20 cellular contexts compared by ENCODE assay signal in genomic region chr3:56624725-56625124, GRCh38. TPM values are rescaled to one million over a fixed set of nuclear protein-coding genes. Genes with fewer than 3 reads are reported as not detected.
A peak's percentile ranks its signal among the peaks of the same experiment; 100 is the strongest.
DNase-seq lines count a peak whose midpoint lies in the region; ATAC-seq, FAIRE-seq and TF ChIP-seq lines count a peak whose summit lies in the region.
"Had no signal": no experiment of that assay in that cellular context is flagged by ENCODE, and none has a peak within 500 bp of the region (broad histone marks: within the 10 kb centered on the region; RNA-seq: fewer than 3 reads in every experiment).

No MANE protein-coding gene starts in this region.

- POLR2A ChIA-PET in activated CD4-positive, alpha-beta T cell treated with anti-CD3 and anti-CD28 coated beads for 36 hours (lab: Charles Lee) = no interaction called here
- POLR2A ChIA-PET in naive thymus-derived CD4-positive, alpha-beta T cell (lab: Charles Lee) = interaction anchor here (0.6 to 1.5 kb wide), 4 partner anchors 12 to 63 kb away, joined by 3 to 5 read pairs (median 3); no protein-coding TSS in a partner anchor
- POLR2A ChIA-PET in HEK293T (lab: Yijun Ruan, JAX) = no interaction called here

- TF ChIP-seq CTCF in chondrocyte (IDR thresholded peaks at IDR 0.05) = no peak

- H3K4me3 Mint-ChIP-seq in activated CD4-positive, alpha-beta T cell treated with anti-CD3 and anti-CD28 coated beads for 36 hours = no peak overlapping the region
- no peak overlapping the region for H3K4me3 Mint-ChIP-seq in chondrocyte (ENCODE audit: unreplicated experiment)
- H3K4me3 Mint-ChIP-seq in naive thymus-derived CD4-positive, alpha-beta T cell = no peak overlapping the region
- H3K4me3 Mint-ChIP-seq: type B pancreatic cell had no signal

- H3K27ac Mint-ChIP-seq in activated CD4-positive, alpha-beta T cell treated with anti-CD3 and anti-CD28 coated beads for 36 hours = peak overlapping the region; percentile 7
- H3K27ac Mint-ChIP-seq in chondrocyte (ENCODE audit: unreplicated experiment) = peak overlapping the region; percentile 45
- peak overlapping the region in 7 of 9 donors; percentile 10 to 84 (median 22) for H3K27ac Mint-ChIP-seq in naive thymus-derived CD4-positive, alpha-beta T cell
- H3K27ac Mint-ChIP-seq: type B pancreatic cell had no signal

- no peak overlapping the region for H3K4me3 ChIP-seq in naive thymus-derived CD4-positive, alpha-beta T cell (ENCODE audit: low read length)
- H3K4me3 ChIP-seq: heart left ventricle had no signal

- ATAC-seq in activated CD4-positive, alpha-beta T cell treated with anti-CD3 and anti-CD28 coated beads for 36 hours = no peak
- ATAC-seq in naive thymus-derived CD4-positive, alpha-beta T cell = no peak
- ATAC-seq: heart left ventricle had no signal

- DNase-seq in activated CD4-positive, alpha-beta T cell treated with anti-CD3 and anti-CD28 coated beads for 36 hours = no peak
- DNase-seq in activated CD4-positive, alpha-beta T cell treated with anti-CD3 and anti-CD28 coated beads for 4 hours = no peak
- DNase-seq in H54 (ENCODE audit: insufficient read length, low spot score) (no peak), chondrocyte (ENCODE audit: low spot score) (no peak), HEK293T (ENCODE audit: extremely low spot score) (no peak), globus pallidus (ENCODE audit: low spot score) (no peak), GDM1 (lab: John Stamatoyannopoulos, UW) (no peak)
- DNase-seq in naive thymus-derived CD4-positive, alpha-beta T cell = no peak
- DNase-seq: activated CD4-positive, CD25-positive, alpha-beta regulatory T cell treated with anti-CD3 and anti-CD28 coated beads, Interleukin-2, amount 50 U/mL, for 72 hours; COR-L47; heart left ventricle; islet precursor cell; KBM-7; mesendoderm; NCI-H1048; NCI-H2171 treated with DMSO at 0.1 percent for 48 hours; stimulated activated CD4-positive, alpha-beta T cell treated with anti-CD3 and anti-CD28 coated beads, Interleukin-4, amount 100 ng/mL, for 4 hours had no signal

- intact Hi-C loops in activated CD4-positive, alpha-beta T cell treated with anti-CD3 and anti-CD28 coated beads for 36 hours (cut with DNase I, micrococcal nuclease) = no loop called here
- intact Hi-C loops in naive thymus-derived CD4-positive, alpha-beta T cell (cut with micrococcal nuclease) = loop anchor here in 1 of 2 donors (5.0 kb wide), 1 partner anchor 32 kb away; no protein-coding TSS in a partner anchor

- H3K36me3 ChIP-seq in naive thymus-derived CD4-positive, alpha-beta T cell (ENCODE audit: control insufficient read depth in 2 of 3, insufficient read depth in 3 of 3, low read length in 3 of 3) = peaks cover 4 to 76% (median 26%) of the 10 kb centered on the region in 3 experiments

- peaks cover 63% of the 10 kb centered on the region for H3K36me3 Mint-ChIP-seq in activated CD4-positive, alpha-beta T cell treated with anti-CD3 and anti-CD28 coated beads for 36 hours (ENCODE audit: low read depth)
- peaks cover 29% of the 10 kb centered on the region for H3K36me3 Mint-ChIP-seq in chondrocyte (ENCODE audit: low read depth)
- peaks cover 16 to 49% (median 36%) of the 10 kb centered on the region in 5 donors for H3K36me3 Mint-ChIP-seq in naive thymus-derived CD4-positive, alpha-beta T cell

- H3K4me1 ChIP-seq in naive thymus-derived CD4-positive, alpha-beta T cell (ENCODE audit: control insufficient read depth in 2 of 2, insufficient read depth in 2 of 2, low read length in 2 of 2) = no peaks in the 10 kb centered on the region
- H3K4me1 ChIP-seq: heart left ventricle had no signal

- no peaks in the 10 kb centered on the region for H3K9me3 ChIP-seq in naive thymus-derived CD4-positive, alpha-beta T cell (ENCODE audit: control insufficient read depth in 2 of 3, low read length in 3 of 3)
- H3K9me3 ChIP-seq: heart left ventricle had no signal

- H3K27me3 Mint-ChIP-seq in activated CD4-positive, alpha-beta T cell treated with anti-CD3 and anti-CD28 coated beads for 36 hours = no peaks in the 10 kb centered on the region
- no peaks in the 10 kb centered on the region for H3K27me3 Mint-ChIP-seq in chondrocyte (ENCODE audit: low read depth)
- no peaks in the 10 kb centered on the region for H3K27me3 Mint-ChIP-seq in naive thymus-derived CD4-positive, alpha-beta T cell
- H3K27me3 Mint-ChIP-seq: type B pancreatic cell had no signal

- CTCF ChIA-PET in activated CD4-positive, alpha-beta T cell treated with anti-CD3 and anti-CD28 coated beads for 36 hours (lab: Charles Lee) = interaction anchor here (1.8 kb wide), 1 partner anchor 17 kb away, joined by 4 read pairs; no protein-coding TSS in a partner anchor
- CTCF ChIA-PET in naive thymus-derived CD4-positive, alpha-beta T cell (lab: Charles Lee) = interaction anchor here (1.7 kb wide), 1 partner anchor 66 kb away, joined by 3 read pairs; no protein-coding TSS in a partner anchor
- CTCF ChIA-PET in HEK293T (lab: Yijun Ruan, JAX) = no interaction called here

- peak; percentile 50 for FAIRE-seq in H54 (lab: Jason Lieb, UNC)
- FAIRE-seq: GM19239 had no signal

- H3K27ac ChIP-seq in naive thymus-derived CD4-positive, alpha-beta T cell (ENCODE audit: low read depth, low read length) = peak overlapping the region; percentile 14
- H3K27ac ChIP-seq: 22Rv1, heart left ventricle had no signal

- H3K4me1 Mint-ChIP-seq in activated CD4-positive, alpha-beta T cell treated with anti-CD3 and anti-CD28 coated beads for 36 hours = peaks cover 18% of the 10 kb centered on the region
- peaks cover 20% of the 10 kb centered on the region for H3K4me1 Mint-ChIP-seq in chondrocyte (ENCODE audit: low read depth)
- peaks cover 3 to 26% (median 8%) of the 10 kb centered on the region in 7 donors for H3K4me1 Mint-ChIP-seq in naive thymus-derived CD4-positive, alpha-beta T cell

- TF ChIP-seq POLR2A in H54 (IDR thresholded peaks at IDR 0.05; ENCODE audit: low read depth, low read length) = no peak

- H3K27me3 ChIP-seq in naive thymus-derived CD4-positive, alpha-beta T cell (ENCODE audit: control insufficient read depth in 2 of 2, insufficient read depth in 2 of 2, low read length in 2 of 2) = no peaks in the 10 kb centered on the region
- H3K27me3 ChIP-seq: heart left ventricle had no signal

- H3K9me3 Mint-ChIP-seq in activated CD4-positive, alpha-beta T cell treated with anti-CD3 and anti-CD28 coated beads for 36 hours (ENCODE audit: low read depth) = no peaks in the 10 kb centered on the region
- H3K9me3 Mint-ChIP-seq in chondrocyte (ENCODE audit: low read depth) = no peaks in the 10 kb centered on the region
- no peaks in the 10 kb centered on the region for H3K9me3 Mint-ChIP-seq in naive thymus-derived CD4-positive, alpha-beta T cell
- H3K9me3 Mint-ChIP-seq: type B pancreatic cell had no signal

TF ChIP-seq in HEK293T, 16 proteins besides CTCF, POLR2A, EP300 and RAD21:
- TF ChIP-seq SUZ12 (IDR thresholded peaks at IDR 0.05) (no peak), ZNF384 (IDR thresholded peaks at IDR 0.05) (no peak), FOXA1 (IDR thresholded peaks at IDR 0.05) (no peak), HDGF (IDR thresholded peaks at IDR 0.05; ENCODE audit: borderline replicate concordance) (no peak), TARDBP (IDR thresholded peaks at IDR 0.05) (no peak), CTBP1 (IDR thresholded peaks at IDR 0.05; ENCODE audit: borderline replicate concordance) (no peak), LEF1 (IDR thresholded peaks at IDR 0.05; ENCODE audit: borderline replicate concordance) (no peak), BHLHE40 (IDR thresholded peaks at IDR 0.05; ENCODE audit: borderline replicate concordance) (no peak), FOXK2 (IDR thresholded peaks at IDR 0.05) (no peak), FOXM1 (IDR thresholded peaks at IDR 0.05; ENCODE audit: borderline replicate concordance) (no peak), L3MBTL2 (conservative IDR thresholded peaks at IDR 0.05) (no peak), ARNT (IDR thresholded peaks at IDR 0.05) (no peak), ELF4 (IDR thresholded peaks at IDR 0.05) (no peak), SP1 (IDR thresholded peaks at IDR 0.05) (no peak), PKNOX1 (IDR thresholded peaks at IDR 0.05) (no peak), NFRKB (IDR thresholded peaks at IDR 0.05) (no peak)

RNA-seq across cellular contexts. Expression of gene TASOR, which starts 58.3 kb away (rescaled TPM):
- 10 to 100 TPM; 56.8 to 65.6 TPM for total RNA-seq in activated CD4-positive, alpha-beta T cell treated with anti-CD3 and anti-CD28 coated beads for 36 hours
- 51.5 to 62.5 TPM (median 51.7 TPM) in 3 replicates for total RNA-seq in chondrocyte
- total RNA-seq in naive thymus-derived CD4-positive, alpha-beta T cell = 100 to 1,000 TPM in 1 of 5 experiments, 10 to 100 TPM in 4; 61.8 to 113 (median 75.2) TPM
- polyA plus RNA-seq in naive thymus-derived CD4-positive, alpha-beta T cell = 10 to 100 TPM; 24.5 to 26.7 TPM
